ENCODE assay signal across 13 cellular contexts in genomic region chr1:31055501-31055900, GRCh38. TPM values are rescaled to one million over a fixed set of nuclear protein-coding genes. Genes with fewer than 3 reads are reported as not detected.
A peak's percentile ranks its signal among the peaks of the same experiment; 100 is the strongest.
DNase-seq lines count a peak whose midpoint lies in the region; ATAC-seq and TF ChIP-seq lines count a peak whose summit lies in the region.
"Had no signal": no experiment of that assay in that cellular context is flagged by ENCODE, and none has a peak within 500 bp of the region (broad histone marks: within the 10 kb centered on the region; RNA-seq: fewer than 3 reads in every experiment).

No MANE protein-coding gene starts in this region.

- peaks cover 88% of the 10 kb centered on the region for H3K36me3 Mint-ChIP-seq in activated T-cell treated with anti-CD3 and anti-CD28 coated beads, Interleukin-2, amount 50 U/mL, for 24 hours (ENCODE audit: low read depth)
- peaks cover 10% of the 10 kb centered on the region for H3K36me3 Mint-ChIP-seq in T-helper 17 cell (ENCODE audit: low read depth)
- peaks cover 100% of the 10 kb centered on the region for H3K36me3 Mint-ChIP-seq in stimulated activated effector memory CD8-positive, alpha-beta T cell treated with anti-CD3 and anti-CD28 coated beads, Interleukin-12 subunit alpha, Interleukin-12 subunit beta, amount 100 ng/mL, for 72 hours

- H3K4me3 ChIP-seq in upper lobe of left lung: no peak overlapping the region

- peaks cover 0 to 45% (median 15%) of the 10 kb centered on the region in 4 donors for H3K36me3 ChIP-seq in upper lobe of left lung

- WGBS in upper lobe of left lung, 2 donors: 51 to 58% methylated on average over 3 of the region's 3 CpGs

- peaks cover 72% of the 10 kb centered on the region for H3K4me1 Mint-ChIP-seq in activated T-cell treated with anti-CD3 and anti-CD28 coated beads, Interleukin-2, amount 50 U/mL, for 24 hours (ENCODE audit: low read depth)
- H3K4me1 Mint-ChIP-seq in T-helper 17 cell: peaks cover 45% of the 10 kb centered on the region
- H3K4me1 Mint-ChIP-seq in stimulated activated effector memory CD8-positive, alpha-beta T cell treated with anti-CD3 and anti-CD28 coated beads, Interleukin-12 subunit alpha, Interleukin-12 subunit beta, amount 100 ng/mL, for 72 hours: peaks cover 44% of the 10 kb centered on the region

- H3K27ac ChIP-seq in epithelial cell of prostate (peak overlapping the region; percentile 32), upper lobe of left lung (peak overlapping the region in 1 of 4 donors; percentile 3)

- no peaks in the 10 kb centered on the region for H3K9me3 ChIP-seq in T-helper 17 cell (ENCODE audit: control insufficient read depth, low read length, poor library complexity, severe bottlenecking)
- H3K9me3 ChIP-seq in upper lobe of left lung: no peaks in the 10 kb centered on the region

- H3K4me1 ChIP-seq in upper lobe of left lung: peaks cover 28 to 55% (median 37%) of the 10 kb centered on the region in 4 donors

- no peaks in the 10 kb centered on the region for H3K27me3 ChIP-seq in upper lobe of left lung

- H3K27ac Mint-ChIP-seq in activated T-cell treated with anti-CD3 and anti-CD28 coated beads, Interleukin-2, amount 50 U/mL, for 24 hours: peak overlapping the region; percentile 95
- peak overlapping the region; percentile 85 for H3K27ac Mint-ChIP-seq in T-helper 17 cell
- H3K27ac Mint-ChIP-seq in stimulated activated effector memory CD8-positive, alpha-beta T cell treated with anti-CD3 and anti-CD28 coated beads, Interleukin-12 subunit alpha, Interleukin-12 subunit beta, amount 100 ng/mL, for 72 hours: peak overlapping the region; percentile 73

- TF ChIP-seq POLR2A in upper lobe of left lung (IDR thresholded peaks at IDR 0.05): no peak

- no peak for TF ChIP-seq CTCF in upper lobe of left lung (IDR thresholded peaks at IDR 0.05)

- ATAC-seq in T-helper 17 cell (no peak), sciatic nerve (no peak), left ventricle myocardium superior (no peak), upper lobe of left lung (ENCODE audit: low FRiP score in 2 of 2) (no peak)
- ATAC-seq in stimulated activated effector memory CD8-positive, alpha-beta T cell treated with anti-CD3 and anti-CD28 coated beads, Interleukin-12 subunit alpha, Interleukin-12 subunit beta, amount 100 ng/mL, for 72 hours: no peak

- H3K27me3 Mint-ChIP-seq in activated T-cell treated with anti-CD3 and anti-CD28 coated beads, Interleukin-2, amount 50 U/mL, for 24 hours: no peaks in the 10 kb centered on the region
- no peaks in the 10 kb centered on the region for H3K27me3 Mint-ChIP-seq in T-helper 17 cell

- H3K4me3 Mint-ChIP-seq in activated T-cell treated with anti-CD3 and anti-CD28 coated beads, Interleukin-2, amount 50 U/mL, for 24 hours: peak overlapping the region; percentile 37
- peak overlapping the region; percentile 77 for H3K4me3 Mint-ChIP-seq in T-helper 17 cell
- H3K4me3 Mint-ChIP-seq in stimulated activated effector memory CD8-positive, alpha-beta T cell treated with anti-CD3 and anti-CD28 coated beads, Interleukin-12 subunit alpha, Interleukin-12 subunit beta, amount 100 ng/mL, for 72 hours: peak overlapping the region; percentile 19

- no peaks in the 10 kb centered on the region for H3K9me3 Mint-ChIP-seq in activated T-cell treated with anti-CD3 and anti-CD28 coated beads, Interleukin-2, amount 50 U/mL, for 24 hours
- no peaks in the 10 kb centered on the region for H3K9me3 Mint-ChIP-seq in stimulated activated effector memory CD8-positive, alpha-beta T cell treated with anti-CD3 and anti-CD28 coated beads, Interleukin-12 subunit alpha, Interleukin-12 subunit beta, amount 100 ng/mL, for 72 hours

- no peak for TF ChIP-seq EP300 in upper lobe of left lung (IDR thresholded peaks at IDR 0.05)

- DNase-seq in activated T-cell treated with anti-CD3 and anti-CD28 coated beads, Interleukin-2, amount 50 U/mL, for 24 hours: no peak
- no peak for DNase-seq in activated T-cell treated with anti-CD3 and anti-CD28 coated beads for 4 hours
- DNase-seq in T-helper 17 cell: no peak
- no peak for DNase-seq in epithelial cell of prostate (ENCODE audit: low read depth, low spot score)
- no peak for DNase-seq in stimulated activated effector memory CD8-positive, alpha-beta T cell treated with anti-CD3 and anti-CD28 coated beads, Interleukin-12 subunit alpha, Interleukin-12 subunit beta, amount 100 ng/mL, for 72 hours (ENCODE audit: low spot score in 2 of 2)
- no peak for DNase-seq in sciatic nerve (ENCODE audit: low spot score)
- no peak for DNase-seq in left ventricle myocardium superior
- DNase-seq in upper lobe of left lung: no peak
- DNase-seq: activated CD4-positive, alpha-beta T cell treated with anti-CD3 and anti-CD28 coated beads for 1 hour; activated naive CD4-positive, alpha-beta T cell; MM.1S; NCI-H2081 treated with DMSO at 0.1 percent for 48 hours; NCI-H748 treated with DMSO at 0.1 percent for 48 hours had no signal

- intact Hi-C loops in sciatic nerve (cut with DNase I): no loop called here
- intact Hi-C loops in left ventricle myocardium superior (cut with micrococcal nuclease): no loop called here

RNA-seq across cellular contexts. Expression of gene PUM1, which starts 10.0 kb away (rescaled TPM):
- 100 to 1,000 TPM; 186 to 202 TPM for total RNA-seq in T-helper 17 cell
- total RNA-seq in sciatic nerve: 144 TPM
- 75.0 TPM for total RNA-seq in left ventricle myocardium superior
- total RNA-seq in upper lobe of left lung: 100 to 1,000 TPM in 3 of 6 donors, 10 to 100 TPM in 3; 85.7 to 124 (median 99.8) TPM

Comparison
In these comparisons a context has a peak if more than half of its experiments do, and no peak if none do; other contexts are left out.
1. H3K4me3 Mint-ChIP-seq: peak in every context shown above with its lines; median percentile 77 in T-helper 17 cell; 37 in activated T-cell treated with anti-CD3 and anti-CD28 coated beads, Interleukin-2, amount 50 U/mL, for 24 hours; 19 in stimulated activated effector memory CD8-positive, alpha-beta T cell treated with anti-CD3 and anti-CD28 coated beads, Interleukin-12 subunit alpha, Interleukin-12 subunit beta, amount 100 ng/mL, for 72 hours.